Comparison of ENCODE assay signal across 8 cellular contexts in genomic region chr12:108689314-108690190, GRCh38. TPM values are rescaled to one million over a fixed set of nuclear protein-coding genes. Genes with fewer than 3 reads are reported as not detected.
DNase-seq lines count a peak whose midpoint lies in the region; ATAC-seq and TF ChIP-seq lines count a peak whose summit lies in the region.

No MANE protein-coding gene starts in this region.

- no peaks in the 10 kb centered on the region for H3F3A ChIP-seq in GM23338 (replicated peaks; ENCODE audit: low read depth)

- DNase-seq in A172 (ENCODE audit: low spot score) (peak; percentile 51), GM23338 (ENCODE audit: low spot score) (no peak), SJCRH30 (peak; percentile 33 to 76), mucosa of gallbladder (ENCODE audit: low spot score) (peak; percentile 42), tibial nerve (ENCODE audit: low spot score in 2 of 2) (no peak), SKM-1 treated with dmso at 0.1 percent for 144 hours (lab: John Stamatoyannopoulos, UW; ENCODE audit: unreplicated experiment) (no peak), AG08395 (ENCODE audit: low spot score) (no peak)
- DNase-seq in central memory CD4-positive, alpha-beta T cell = peak; percentile 47

- no peak overlapping the region for H3K4me3 Mint-ChIP-seq in GM23338

- peak in 1 of 2 donors; percentile 79 for TF ChIP-seq EP300 in tibial nerve (IDR thresholded peaks at IDR 0.05)

- H3K27ac ChIP-seq in GM23338 (ENCODE audit: low read depth) (peak overlapping the region; percentile 92; the same call in 1 of the 2 replicates), SJCRH30 (peak overlapping the region; percentile 80), tibial nerve (peak overlapping the region; percentile 82 to 97 (median 91))

- no peak overlapping the region for H3K4me2 ChIP-seq in GM23338

- no peaks in the 10 kb centered on the region; the same call in 2 of the 3 replicates for H3K36me3 Mint-ChIP-seq in GM23338 (ENCODE audit: low read depth)

- H3K27me3 Mint-ChIP-seq in GM23338 (ENCODE audit: insufficient read depth, low read depth, poor library complexity) = peaks cover 2% of the 10 kb centered on the region

- no peaks in the 10 kb centered on the region for H3K9me2 ChIP-seq in GM23338 (ENCODE audit: insufficient read depth)

- H3K36me3 ChIP-seq in GM23338 (ENCODE audit: insufficient read depth) (no peaks in the 10 kb centered on the region), SJCRH30 (no peaks in the 10 kb centered on the region; the same call in 1 of the 2 replicates), tibial nerve (no peaks in the 10 kb centered on the region)

- H3K4me3 ChIP-seq in GM23338 = no peak overlapping the region
- H3K4me3 ChIP-seq in SJCRH30 = no peak overlapping the region
- no peak overlapping the region for H3K4me3 ChIP-seq in tibial nerve

- H3K4me1 Mint-ChIP-seq in GM23338 = peaks cover 52% of the 10 kb centered on the region

- H3K27ac Mint-ChIP-seq in GM23338 = peak overlapping the region; percentile 98

- no peaks in the 10 kb centered on the region for H3K9me3 Mint-ChIP-seq in GM23338

- peaks cover 74% of the 10 kb centered on the region for H3K79me2 ChIP-seq in GM23338 (replicated peaks; ENCODE audit: insufficient read depth)

- H3K9me3 ChIP-seq in SJCRH30 (replicated peaks) = no peaks in the 10 kb centered on the region
- H3K9me3 ChIP-seq in tibial nerve = no peaks in the 10 kb centered on the region

- peaks cover 21% of the 10 kb centered on the region for H3K4me1 ChIP-seq in GM23338 (ENCODE audit: insufficient read depth)
- peaks cover 48% of the 10 kb centered on the region for H3K4me1 ChIP-seq in SJCRH30
- peaks cover 0 to 92% (median 58%) of the 10 kb centered on the region in 4 donors for H3K4me1 ChIP-seq in tibial nerve

- no peaks in the 10 kb centered on the region for H3K27me3 ChIP-seq in GM23338 (ENCODE audit: insufficient read depth)
- no peaks in the 10 kb centered on the region for H3K27me3 ChIP-seq in SJCRH30
- no peaks in the 10 kb centered on the region for H3K27me3 ChIP-seq in tibial nerve

- TF ChIP-seq POLR2A in tibial nerve (IDR thresholded peaks at IDR 0.05) = peak in 1 of 2 donors; percentile 39

- no peak for ATAC-seq in GM23338

- 8 to 17% methylated on average over 7 of the region's 7 CpGs for WGBS in tibial nerve, 2 donors

- no peaks in the 10 kb centered on the region; the same call in 1 of the 2 replicates for H4K20me1 ChIP-seq in GM23338 (replicated peaks; ENCODE audit: insufficient read depth)

- no peak overlapping the region for H2AFZ ChIP-seq in GM23338

- TF ChIP-seq CTCF in GM23338 (conservative IDR thresholded peaks at IDR 0.05; ENCODE audit: low read depth in 2 of 2) (no peak), tibial nerve (IDR thresholded peaks at IDR 0.05) (peak in 1 of 5 experiments; percentile 28)

TF ChIP-seq in GM23338, 12 proteins besides CTCF, POLR2A, EP300 and RAD21:
- TF ChIP-seq NANOG (IDR thresholded peaks at IDR 0.05; ENCODE audit: borderline replicate concordance) (no peak), ZNF331 (CRISPR knock-in tag; IDR thresholded peaks at IDR 0.05; ENCODE audit: low read depth) (no peak), CREB1 (CRISPR knock-in tag; IDR thresholded peaks at IDR 0.05; ENCODE audit: low read depth) (no peak), JUNB (IDR thresholded peaks at IDR 0.05; ENCODE audit: unreplicated experiment) (no peak)

RNA-seq across cellular contexts. Expression of gene CORO1C, which starts 41.8 kb away (rescaled TPM):
- 127 and 166 TPM in 2 replicates for total RNA-seq in A172 (2014; rRNA removed; shearing (Covaris generic))
- total RNA-seq in GM23338 (2014; rRNA removed; shearing (Covaris generic)) = 78.2 and 89.5 TPM in 2 replicates
- 53.3 and 59.2 TPM in 2 replicates for polyA plus RNA-seq in GM23338 (2016; fragmentation: Nextera tagmentation; extraction: Ambion mirVana)
- total RNA-seq in SJCRH30 (2014; rRNA removed; shearing (Covaris generic)) = 95.7 and 113 TPM in 2 replicates
- total RNA-seq in mucosa of gallbladder (194 TPM), tibial nerve (100 to 1,000 TPM; 110 to 181 (median 158) TPM)

RNA-seq across cellular contexts. Expression of gene SELPLG, which starts 55.9 kb away (rescaled TPM):
- 1.2 and 2.4 TPM in 2 replicates for total RNA-seq in A172 (2014; rRNA removed; shearing (Covaris generic))
- total RNA-seq in GM23338 (2014; rRNA removed; shearing (Covaris generic)) = 0.56 TPM in 1 of 2 replicates, not detected in the other
- 0.16 TPM in 1 of 2 replicates, not detected in the other for polyA plus RNA-seq in GM23338 (2016; fragmentation: Nextera tagmentation; extraction: Ambion mirVana)
- total RNA-seq in SJCRH30 (2014; rRNA removed; shearing (Covaris generic)) = 0.15 and 0.32 TPM in 2 replicates
- total RNA-seq in mucosa of gallbladder = 22.4 TPM
- 10 to 100 TPM in 2 of 4 donors, 1 to 10 TPM in 2; 4.5 to 15.1 (median 9.2) TPM for total RNA-seq in tibial nerve

Comparison
In these comparisons a context has a peak if more than half of its experiments do, and no peak if none do; other contexts are left out.
1. DNase-seq: peak in A172 (single experiment), SJCRH30 (2 of 2), central memory CD4-positive, alpha-beta T cell (single experiment) and mucosa of gallbladder (single experiment); none in GM23338 (single experiment), tibial nerve (0 of 2), SKM-1 treated with dmso at 0.1 percent for 144 hours (single experiment) and AG08395 (single experiment).
2. Peak in every context shown above with its lines, with median percentiles within 50 percentile points of each other: H3K27ac ChIP-seq.